ENCODE assay signal across 10 cellular contexts in the genomic region with DNA sequence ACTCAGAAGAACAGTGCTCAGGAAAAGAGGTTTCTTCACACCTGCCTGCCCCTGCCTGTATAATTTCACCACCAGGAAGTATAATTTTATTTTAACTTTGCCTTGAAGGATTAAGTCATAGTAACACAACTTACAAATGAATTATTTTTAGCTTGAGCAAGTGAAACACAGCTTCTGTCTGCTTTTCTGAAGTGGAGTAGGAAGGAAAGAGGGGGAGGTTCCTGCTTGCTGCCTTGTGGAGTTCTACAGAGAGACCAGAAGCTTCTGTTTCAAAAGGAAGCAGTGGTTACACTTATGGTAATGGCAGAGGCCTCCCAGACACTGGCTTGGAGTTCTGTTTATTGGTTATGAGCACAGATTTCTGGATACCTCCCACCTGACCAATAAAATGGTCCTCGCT.
DNase-seq lines count a peak whose midpoint lies in the region; ATAC-seq, FAIRE-seq and TF ChIP-seq lines count a peak whose summit lies in the region.
"Had no signal": no experiment of that assay in that cellular context is flagged by ENCODE, and none has a peak within 500 bp of the region (broad histone marks: within the 10 kb centered on the region; RNA-seq: fewer than 3 reads in every experiment).

No MANE protein-coding gene starts in this region.

- H3K9me3 ChIP-seq in kidney (ENCODE audit: control insufficient read depth in 1 of 2, low read length in 2 of 2) = no peaks in the 10 kb centered on the region

- no peak for FAIRE-seq in kidney (lab: Jason Lieb, UNC)
- FAIRE-seq: endothelial cell of umbilical vein had no signal

- no peak overlapping the region for H3K4me3 ChIP-seq in kidney (ENCODE audit: low read length in 2 of 2)

- H3K4me1 ChIP-seq in kidney (ENCODE audit: control insufficient read depth in 1 of 2, insufficient read depth in 1 of 2, low read depth in 1 of 2, low read length in 2 of 2) = no peaks in the 10 kb centered on the region

- peaks cover 40% of the 10 kb centered on the region for H3K36me3 Mint-ChIP-seq in activated T-helper 1 cell treated with anti-CD3 and anti-CD28 coated beads, Interleukin-12 subunit alpha, Interleukin-12 subunit beta, Interleukin-2, Interleukin-4 antibody, amounts not matched to agents 30 ng/mL and 10 ng/mL and 1 ng/mL, durations not matched to agents 14 hours and 24 hours and 36 hours (ENCODE audit: low read depth)

- peaks cover 2% of the 10 kb centered on the region for H3K27me3 Mint-ChIP-seq in activated T-helper 1 cell treated with anti-CD3 and anti-CD28 coated beads, Interleukin-12 subunit alpha, Interleukin-12 subunit beta, Interleukin-2, Interleukin-4 antibody, amounts not matched to agents 30 ng/mL and 10 ng/mL and 1 ng/mL, durations not matched to agents 14 hours and 24 hours and 36 hours (ENCODE audit: insufficient read depth)

- TF ChIP-seq CTCF in kidney (IDR thresholded peaks at IDR 0.05; ENCODE audit: borderline replicate concordance, extremely low read depth, insufficient read depth) = no peak

- no peaks in the 10 kb centered on the region for H3K36me3 ChIP-seq in kidney (ENCODE audit: control insufficient read depth in 1 of 2, insufficient read depth in 2 of 2, low read length in 2 of 2)

- H3K27ac Mint-ChIP-seq in activated T-helper 1 cell treated with anti-CD3 and anti-CD28 coated beads, Interleukin-12 subunit alpha, Interleukin-12 subunit beta, Interleukin-2, Interleukin-4 antibody, amounts not matched to agents 30 ng/mL and 10 ng/mL and 1 ng/mL, durations not matched to agents 14 hours and 24 hours and 36 hours = peak overlapping the region; percentile 49

- DNase-seq in GDM1 (lab: John Stamatoyannopoulos, UW) (peak; percentile 63), HT-29 (ENCODE audit: low spot score) (no peak), RKO (ENCODE audit: low spot score) (no peak), kidney (no peak)
- no peak for DNase-seq in activated T-helper 1 cell treated with anti-CD3 and anti-CD28 coated beads, Interleukin-12 subunit alpha, Interleukin-12 subunit beta, Interleukin-2, Interleukin-4 antibody, amounts not matched to agents 30 ng/mL and 10 ng/mL and 1 ng/mL, durations not matched to agents 14 hours and 24 hours and 36 hours (ENCODE audit: low spot score)
- DNase-seq: NCI-H226 had no signal

- peaks cover 51% of the 10 kb centered on the region for H3K4me1 Mint-ChIP-seq in activated T-helper 1 cell treated with anti-CD3 and anti-CD28 coated beads, Interleukin-12 subunit alpha, Interleukin-12 subunit beta, Interleukin-2, Interleukin-4 antibody, amounts not matched to agents 30 ng/mL and 10 ng/mL and 1 ng/mL, durations not matched to agents 14 hours and 24 hours and 36 hours (ENCODE audit: low read depth)

- peaks cover 60% of the 10 kb centered on the region for H3K9me3 Mint-ChIP-seq in activated T-helper 1 cell treated with anti-CD3 and anti-CD28 coated beads, Interleukin-12 subunit alpha, Interleukin-12 subunit beta, Interleukin-2, Interleukin-4 antibody, amounts not matched to agents 30 ng/mL and 10 ng/mL and 1 ng/mL, durations not matched to agents 14 hours and 24 hours and 36 hours

- ATAC-seq in GM19395 (IDR thresholded peaks at IDR 0.05; ENCODE audit: unreplicated experiment) (peak; percentile 81), HG03354 (IDR thresholded peaks at IDR 0.05; ENCODE audit: poor library complexity, severe bottlenecking, unreplicated experiment) (peak; percentile 56), HG02642 (IDR thresholded peaks at IDR 0.05; ENCODE audit: poor library complexity, unreplicated experiment) (no peak)

- no peak overlapping the region for H3K4me3 Mint-ChIP-seq in activated T-helper 1 cell treated with anti-CD3 and anti-CD28 coated beads, Interleukin-12 subunit alpha, Interleukin-12 subunit beta, Interleukin-2, Interleukin-4 antibody, amounts not matched to agents 30 ng/mL and 10 ng/mL and 1 ng/mL, durations not matched to agents 14 hours and 24 hours and 36 hours

- H3K9ac ChIP-seq in kidney (ENCODE audit: low read length in 2 of 2) = no peak overlapping the region

- intact Hi-C loops in activated T-helper 1 cell treated with anti-CD3 and anti-CD28 coated beads, Interleukin-12 subunit alpha, Interleukin-12 subunit beta, Interleukin-2, Interleukin-4 antibody, amounts not matched to agents 30 ng/mL and 10 ng/mL and 1 ng/mL, durations not matched to agents 14 hours and 24 hours and 36 hours (cut with micrococcal nuclease) = no loop called here
- intact Hi-C loops in kidney (cut with DNase I) = no loop called here

- H3K27ac ChIP-seq in kidney (ENCODE audit: low read depth in 2 of 2, low read length in 2 of 2) = no peak overlapping the region
